8 cellular contexts compared by ENCODE assay signal in genomic region chr7:101813414-101814019, GRCh38. TPM values are rescaled to one million over a fixed set of nuclear protein-coding genes. Genes with fewer than 3 reads are reported as not detected.
DNase-seq lines count a peak whose midpoint lies in the region; TF ChIP-seq lines count a peak whose summit lies in the region.

No MANE protein-coding gene starts in this region.

- TF ChIP-seq POLR2A in thyroid gland (IDR thresholded peaks at IDR 0.05): no peak

- no peaks in the 10 kb centered on the region for H3K9me2 ChIP-seq in neural cell (ENCODE audit: insufficient read depth, low read length)

- no peaks in the 10 kb centered on the region for H3K36me3 ChIP-seq in BLaER1 treated with 17β-estradiol and CSF1 and Interleukin-3, amounts not matched to agents 10 nM and 100 nM
- H3K36me3 ChIP-seq in neural cell (ENCODE audit: insufficient read depth, low read length) (no peaks in the 10 kb centered on the region), thyroid gland (no peaks in the 10 kb centered on the region)

- no peaks in the 10 kb centered on the region for H3F3A ChIP-seq in neural cell (ENCODE audit: insufficient read depth, low read length, poor library complexity, severe bottlenecking)

- H3K9ac ChIP-seq in BLaER1 treated with 17β-estradiol and CSF1 and Interleukin-3, amounts not matched to agents 10 nM and 100 nM: peak overlapping the region in 3 of 11 experiments; percentile 79 to 96 (median 95); a peak in 4 of 22 replicates
- H3K9ac ChIP-seq in neural cell (ENCODE audit: low read length): no peak overlapping the region

- H3K27ac Mint-ChIP-seq in MCF 10A (ENCODE audit: low read depth, unreplicated experiment): no peak overlapping the region

- H3K4me1 ChIP-seq in BLaER1 treated with 17β-estradiol and CSF1 and Interleukin-3, amounts not matched to agents 10 nM and 100 nM: peaks cover 5 to 27% (median 18%) of the 10 kb centered on the region in 10 experiments
- peaks cover 13 to 15% of the 10 kb centered on the region in 2 donors for H3K4me1 ChIP-seq in thyroid gland

- H3K27me3 Mint-ChIP-seq in MCF 10A (ENCODE audit: insufficient read depth, unreplicated experiment): no peaks in the 10 kb centered on the region

- 37 to 43% methylated on average over 5 of the region's 5 CpGs for WGBS in thyroid gland, 2 donors

- TF ChIP-seq RAD21 in neural cell (conservative IDR thresholded peaks at IDR 0.05): no peak

- no TSS peak for BruUV-seq in MCF 10A (replicated peaks; lab: Mats Ljungman, UMichigan)

- no peaks in the 10 kb centered on the region for H3K9me3 Mint-ChIP-seq in MCF 10A (ENCODE audit: unreplicated experiment)

- no peaks in the 10 kb centered on the region for H3K9me3 ChIP-seq in BLaER1 treated with 17β-estradiol and CSF1 and Interleukin-3, amounts not matched to agents 10 nM and 100 nM (replicated peaks in 1 of 11)
- H3K9me3 ChIP-seq in neural cell (ENCODE audit: low read length): no peaks in the 10 kb centered on the region
- H3K9me3 ChIP-seq in thyroid gland: no peaks in the 10 kb centered on the region

- no peak for TF ChIP-seq EP300 in neural cell (conservative IDR thresholded peaks at IDR 0.05; ENCODE audit: poor library complexity, severe bottlenecking)

- POLR2A ChIA-PET in MCF 10A (lab: Yijun Ruan, JAX): interaction anchor here (0.8 to 1.0 kb wide), 2 partner anchors 107 to 210 kb away, joined by 3 to 4 read pairs; no protein-coding TSS in a partner anchor

- H3K27me3 ChIP-seq in BLaER1 treated with 17β-estradiol and CSF1 and Interleukin-3, amounts not matched to agents 10 nM and 100 nM: peaks cover 0 to 4% (median 0%) of the 10 kb centered on the region in 11 experiments; a peak in 4 of 22 replicates
- H3K27me3 ChIP-seq in neural cell (ENCODE audit: insufficient read depth, low read depth, low read length) (peaks cover 37% of the 10 kb centered on the region), thyroid gland (no peaks in the 10 kb centered on the region)

- H3K36me3 Mint-ChIP-seq in MCF 10A (ENCODE audit: insufficient read depth, unreplicated experiment): no peaks in the 10 kb centered on the region

- CTCF ChIA-PET in MCF 10A (lab: Yijun Ruan, JAX): interaction anchor here (0.6 to 1.6 kb wide), 5 partner anchors 124 to 461 kb away, joined by 3 to 4 read pairs (median 4); no protein-coding TSS in a partner anchor

- peaks cover 8% of the 10 kb centered on the region for H3K4me1 Mint-ChIP-seq in MCF 10A (ENCODE audit: insufficient read depth, unreplicated experiment)

- peak overlapping the region; percentile 78 for H3K4me3 Mint-ChIP-seq in MCF 10A (ENCODE audit: unreplicated experiment)

- TF ChIP-seq CTCF in MCF 10A (IDR thresholded peaks at IDR 0.05; ENCODE audit: unreplicated experiment): no peak
- TF ChIP-seq CTCF in neural cell (IDR thresholded peaks at IDR 0.05; ENCODE audit: poor library complexity, severe bottlenecking): no peak
- no peak for TF ChIP-seq CTCF in thyroid gland (IDR thresholded peaks at IDR 0.05)

- H3K4me2 ChIP-seq in BLaER1 treated with 17β-estradiol and CSF1 and Interleukin-3, amounts not matched to agents 10 nM and 100 nM: peak overlapping the region; percentile 91 to 99 (median 98)
- H3K4me2 ChIP-seq in neural cell (ENCODE audit: low read length): no peak overlapping the region

- peaks cover 11% of the 10 kb centered on the region for H3K79me2 ChIP-seq in neural cell (replicated peaks; ENCODE audit: insufficient read depth, low read length)

- H3K27ac ChIP-seq in BLaER1 treated with 17β-estradiol and CSF1 and Interleukin-3, amounts not matched to agents 10 nM and 100 nM: no peak overlapping the region
- H3K27ac ChIP-seq in neural cell (ENCODE audit: low read length) (no peak overlapping the region), thyroid gland (no peak overlapping the region)

- DNase-seq in Jurkat, Clone E6-1 (ENCODE audit: low read depth, low spot score): no peak
- DNase-seq in MCF 10A (ENCODE audit: unreplicated experiment) (no peak), GF-D8 (lab: John Stamatoyannopoulos, UW) (no peak), thyroid gland (no peak), NCI-H526 treated with DMSO at 0.1 percent for 48 hours (lab: John Stamatoyannopoulos, UW) (no peak)
- DNase-seq in central memory CD4-positive, alpha-beta T cell: no peak

- H3K4me3 ChIP-seq in BLaER1 treated with 17β-estradiol and CSF1 and Interleukin-3, amounts not matched to agents 10 nM and 100 nM: peak overlapping the region; percentile 96 to 100 (median 98); a peak in 9 of 20 replicates
- peak overlapping the region; percentile 67 for H3K4me3 ChIP-seq in Jurkat, Clone E6-1 (ENCODE audit: low read length)
- H3K4me3 ChIP-seq in neural cell (ENCODE audit: low read length) (peak overlapping the region; percentile 75), thyroid gland (replicated peaks in 1 of 3) (peak overlapping the region in 1 of 3 donors; percentile 73)

- H4K20me1 ChIP-seq in BLaER1 treated with 17β-estradiol and CSF1 and Interleukin-3, amounts not matched to agents 10 nM and 100 nM: peaks cover 14 to 19% (median 18%) of the 10 kb centered on the region in 11 experiments; a peak in 20 of 22 replicates
- peaks cover 12% of the 10 kb centered on the region for H4K20me1 ChIP-seq in neural cell (ENCODE audit: insufficient read depth)

- intact Hi-C loops in MCF 10A (cut with micrococcal nuclease) (loop anchor here (1.0 to 2.0 kb wide), 5 partner anchors 69 to 423 kb away; no protein-coding TSS in a partner anchor), thyroid gland (cut with DNase I) (loop anchor here (2.0 to 10.0 kb wide), 3 partner anchors 125 to 421 kb away; no protein-coding TSS in a partner anchor)

- no peak overlapping the region for H2AFZ ChIP-seq in neural cell (ENCODE audit: low read depth, low read length)

TF ChIP-seq in neural cell, 6 proteins besides CTCF, POLR2A, EP300 and RAD21:
- TF ChIP-seq EZH2 (IDR thresholded peaks at IDR 0.05; ENCODE audit: borderline replicate concordance, insufficient read depth, low read length, poor library complexity, severe bottlenecking) (no peak), POLR2AphosphoS5 (IDR thresholded peaks at IDR 0.05) (peak; percentile 15)

RNA-seq across cellular contexts. Expression of gene CUX1, which starts 3.9 kb away (rescaled TPM):
- 19.2 TPM for polyA plus RNA-seq in Jurkat, Clone E6-1 (2012; ENCODE audit: insufficient read depth, insufficient read length)
- total RNA-seq in MCF 10A (2022): 47.6 and 63.7 TPM in 2 replicates
- polyA plus RNA-seq in neural cell: 25.2 and 26.6 TPM in 2 replicates
- polyA minus RNA-seq in neural cell: 71.1 and 84.6 TPM in 2 replicates
- 100 to 1,000 TPM in 3 of 4 donors, 10 to 100 TPM in 1; 93.8 to 156 (median 112) TPM for total RNA-seq in thyroid gland
